In the genomic region with DNA sequence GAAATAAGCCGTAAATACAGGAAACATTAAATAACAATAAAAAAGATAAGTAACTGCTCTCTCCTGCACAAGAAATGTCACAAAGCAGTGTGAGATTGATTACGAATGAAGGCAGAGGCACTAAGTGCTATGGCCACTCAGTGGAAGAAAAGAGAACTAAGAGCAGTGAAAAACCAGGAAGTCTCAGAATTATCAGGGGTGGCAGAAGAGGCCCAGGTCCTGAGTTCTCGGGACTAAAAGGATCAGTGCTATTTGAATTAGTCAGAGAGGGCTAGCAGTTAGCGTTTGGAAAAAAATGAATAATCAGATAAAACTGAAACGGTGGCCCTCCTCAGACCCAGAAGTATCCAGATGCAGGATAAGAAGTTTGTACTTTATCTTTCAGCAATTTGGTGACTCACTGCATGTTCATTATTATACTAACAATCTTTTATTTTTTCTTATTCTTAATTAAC, we compare ENCODE assay signal across 8 cellular contexts.
DNase-seq lines count a peak whose midpoint lies in the region; ATAC-seq and TF ChIP-seq lines count a peak whose summit lies in the region.

No MANE protein-coding gene starts in this region.

- H3K27ac Mint-ChIP-seq in WTC11, result no peak overlapping the region

- dilution Hi-C loops in mammary epithelial cell (cut with HindIII; ENCODE audit: low sequenced_read_pairs), result no loop called here

- in situ Hi-C loops in mammary epithelial cell (cut with MboI; ENCODE audit: low sequenced_read_pairs in 2 of 2), result no loop called here

- H3K9me3 ChIP-seq in BE2C (no peaks in the 10 kb centered on the region), mammary epithelial cell (replicated peaks; ENCODE audit: insufficient read depth, low read length) (no peaks in the 10 kb centered on the region), Peyer's patch (no peaks in the 10 kb centered on the region)

- H3K36me3 Mint-ChIP-seq in WTC11, result no peaks in the 10 kb centered on the region

- ATAC-seq in HG02973 (IDR thresholded peaks at IDR 0.05; ENCODE audit: unreplicated experiment) (peak; percentile 76), WTC11 (peak; percentile 65), left lobe of liver (peak; percentile 43), GM18873 (IDR thresholded peaks at IDR 0.05; ENCODE audit: low FRiP score, unreplicated experiment) (no peak)

- CTCF ChIA-PET in WTC11 (lab: Charles Lee) (no interaction called here), mammary epithelial cell (lab: Charles Lee; ENCODE audit: low non-redundant PET) (no interaction called here)

- peaks cover 16% of the 10 kb centered on the region for H3K4me1 Mint-ChIP-seq in WTC11

- no peak for TF ChIP-seq POLR2A in Peyer's patch (IDR thresholded peaks at IDR 0.05)

- H2AFZ ChIP-seq in mammary epithelial cell (ENCODE audit: low read depth, low read length), result no peak overlapping the region

- no peaks in the 10 kb centered on the region for H3K9me3 Mint-ChIP-seq in WTC11

- intact Hi-C loops in mammary epithelial cell (cut with micrococcal nuclease), result no loop called here

- no peak overlapping the region for H3K4me3 ChIP-seq in BE2C (ENCODE audit: low read depth, low read length)
- H3K4me3 ChIP-seq in mammary epithelial cell (replicated peaks in 1 of 3; ENCODE audit: insufficient read depth in 1 of 3, low read depth in 2 of 3, low read length in 3 of 3), result no peak overlapping the region
- H3K4me3 ChIP-seq in Peyer's patch, result no peak overlapping the region

- H3K27me3 ChIP-seq in BE2C (no peaks in the 10 kb centered on the region), mammary epithelial cell (ENCODE audit: insufficient read depth, low read length) (no peaks in the 10 kb centered on the region), Peyer's patch (no peaks in the 10 kb centered on the region)

- H3K4me3 Mint-ChIP-seq in WTC11, result no peak overlapping the region

- WGBS in mammary epithelial cell (ENCODE audit: low coverage, missing lambda C conversion rate), result 93% methylated on average over 5 of the region's 5 CpGs

- no peak overlapping the region for H3K9ac ChIP-seq in mammary epithelial cell (ENCODE audit: insufficient read depth, low read length)

- H4K20me1 ChIP-seq in mammary epithelial cell (ENCODE audit: insufficient read depth, low read length), result no peaks in the 10 kb centered on the region

- H3K36me3 ChIP-seq in BE2C (no peaks in the 10 kb centered on the region), mammary epithelial cell (ENCODE audit: insufficient read depth, low read length) (no peaks in the 10 kb centered on the region), Peyer's patch (no peaks in the 10 kb centered on the region)

- no TSS peak for BruUV-seq in mammary epithelial cell (replicated peaks; lab: Mats Ljungman, UMichigan)

- no peak overlapping the region for H3K4me2 ChIP-seq in mammary epithelial cell (ENCODE audit: insufficient read depth, low read depth, low read length)

- no peaks in the 10 kb centered on the region for H3K79me2 ChIP-seq in mammary epithelial cell (ENCODE audit: insufficient read depth, low read length)

- H3K4me1 ChIP-seq in BE2C (no peaks in the 10 kb centered on the region), mammary epithelial cell (ENCODE audit: insufficient read depth, low read length) (no peaks in the 10 kb centered on the region), Peyer's patch (no peaks in the 10 kb centered on the region)

- POLR2A ChIA-PET in WTC11 (lab: Charles Lee), result no interaction called here

- TF ChIP-seq CTCF in BE2C (IDR thresholded peaks at IDR 0.05; ENCODE audit: low read depth, low read length) (0 out of 2 replicates have a peak, but pooled peaks have one; percentile 3), WTC11 (IDR thresholded peaks at IDR 0.05) (no peak), mammary epithelial cell (conservative IDR thresholded peaks at IDR 0.05 in 1 of 2, IDR thresholded peaks at IDR 0.05 in 1 of 2; ENCODE audit: extremely low read depth in 1 of 2, insufficient read depth in 1 of 2, low read depth in 1 of 2, low read length in 2 of 2) (no peak), Peyer's patch (IDR thresholded peaks at IDR 0.05) (no peak)

- DNase-seq in BE2C, result no peak
- no peak for DNase-seq in WTC11 (ENCODE audit: low spot score)
- no peak for DNase-seq in left lobe of liver (ENCODE audit: low spot score)
- no peak for DNase-seq in activated CD4-positive, alpha-beta T cell treated with anti-CD3 and anti-CD28 coated beads, Interleukin-2, amount 50 U/mL, for 1 hour
- no peak for DNase-seq in mammary epithelial cell
- DNase-seq in Peyer's patch, result no peak

- H3K27ac ChIP-seq in mammary epithelial cell (ENCODE audit: insufficient read depth, low read depth, low read length) (no peak overlapping the region), Peyer's patch (no peak overlapping the region)

- no peaks in the 10 kb centered on the region for H3K27me3 Mint-ChIP-seq in WTC11 (ENCODE audit: low read depth)

TF ChIP-seq in WTC11, 78 proteins besides CTCF, POLR2A, EP300 and RAD21:
- no peak for TF ChIP-seq ERG (CRISPR knock-in tag; IDR thresholded peaks at IDR 0.05)
